10 cellular contexts compared by ENCODE assay signal in the genomic region with DNA sequence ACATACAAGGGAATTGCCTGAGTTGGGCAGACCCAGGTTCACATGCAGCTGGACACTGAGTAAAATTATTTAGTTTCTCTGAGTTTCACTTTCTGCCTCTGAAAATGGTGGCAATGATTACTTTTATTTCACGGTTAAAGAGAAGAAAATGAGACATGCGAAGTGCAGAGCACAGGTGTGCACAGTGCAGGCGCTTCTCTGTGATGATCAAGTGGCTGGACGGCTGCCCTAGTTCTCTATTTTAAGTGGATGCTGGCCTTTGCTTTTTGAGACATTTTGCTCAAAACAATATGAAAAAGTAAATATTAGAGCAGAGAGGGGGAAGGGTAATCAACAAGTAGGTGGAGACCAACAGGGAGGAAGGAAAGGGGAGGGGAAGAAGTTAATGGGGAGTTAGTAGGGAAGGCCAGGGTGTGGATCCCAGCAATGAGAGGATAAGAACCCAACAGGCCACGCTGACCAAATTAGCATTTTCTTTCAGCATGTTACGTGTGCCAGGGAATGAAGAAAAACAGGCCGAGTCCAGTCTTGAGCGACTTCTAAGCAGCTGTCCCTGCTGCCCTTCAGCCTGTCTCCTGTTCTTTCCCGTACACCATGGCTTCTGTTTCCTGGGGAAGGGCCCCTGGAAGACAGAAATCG. TPM values are rescaled to one million over a fixed set of nuclear protein-coding genes. Genes with fewer than 3 reads are reported as not detected.
DNase-seq lines count a peak whose midpoint lies in the region; ATAC-seq and TF ChIP-seq lines count a peak whose summit lies in the region.
"Had no signal": no experiment of that assay in that cellular context is flagged by ENCODE, and none has a peak within 500 bp of the region (broad histone marks: within the 10 kb centered on the region; RNA-seq: fewer than 3 reads in every experiment).

No MANE protein-coding gene starts in this region.

- H3K4me3 ChIP-seq in GM23338 (no peak overlapping the region), duodenal mucosa (ENCODE audit: low read depth in 1 of 2, low read length in 2 of 2) (peak overlapping the region; percentile 3 to 30), right lobe of liver (no peak overlapping the region), smooth muscle cell (peak overlapping the region; percentile 10)

- peaks cover 14% of the 10 kb centered on the region for H3K4me1 ChIP-seq in GM23338 (ENCODE audit: insufficient read depth)
- peaks cover 43 to 48% of the 10 kb centered on the region in 2 donors for H3K4me1 ChIP-seq in duodenal mucosa (ENCODE audit: control insufficient read depth in 1 of 2, insufficient read depth in 2 of 2, low read length in 2 of 2)
- H3K4me1 ChIP-seq in right lobe of liver = peaks cover 0 to 36% (median 8%) of the 10 kb centered on the region in 4 donors
- H3K4me1 ChIP-seq in smooth muscle cell (ENCODE audit: low read depth) = peaks cover 11% of the 10 kb centered on the region

- H3K27ac ChIP-seq in GM23338 (ENCODE audit: low read depth) = peak overlapping the region; percentile 23; the same call in 1 of the 2 replicates
- no peak overlapping the region for H3K27ac ChIP-seq in duodenal mucosa (ENCODE audit: low read depth, low read length)
- peak overlapping the region; percentile 33 to 58 (median 41) for H3K27ac ChIP-seq in right lobe of liver
- peak overlapping the region; percentile 80 for H3K27ac ChIP-seq in smooth muscle cell (ENCODE audit: low read depth)

- peaks cover 17% of the 10 kb centered on the region for H3K4me1 Mint-ChIP-seq in GM23338

- TF ChIP-seq CTCF in GM23338 (conservative IDR thresholded peaks at IDR 0.05; ENCODE audit: low read depth in 2 of 2) (no peak), right lobe of liver (IDR thresholded peaks at IDR 0.05) (no peak), smooth muscle cell (IDR thresholded peaks at IDR 0.05; ENCODE audit: borderline replicate concordance, insufficient read depth, poor library complexity, severe bottlenecking) (no peak)

- H3K36me3 ChIP-seq in GM23338 (ENCODE audit: insufficient read depth) (no peaks in the 10 kb centered on the region), duodenal mucosa (ENCODE audit: control insufficient read depth in 1 of 2, insufficient read depth in 2 of 2, low read length in 2 of 2) (no peaks in the 10 kb centered on the region), right lobe of liver (no peaks in the 10 kb centered on the region), smooth muscle cell (ENCODE audit: low read depth) (no peaks in the 10 kb centered on the region)

- H3K9me3 ChIP-seq in duodenal mucosa (ENCODE audit: control insufficient read depth in 1 of 2, low read length in 2 of 2) (no peaks in the 10 kb centered on the region), right lobe of liver (no peaks in the 10 kb centered on the region), smooth muscle cell (replicated peaks; ENCODE audit: low read depth) (no peaks in the 10 kb centered on the region)

- H3K36me3 Mint-ChIP-seq in GM23338 (ENCODE audit: low read depth) = 0 out of 3 replicates have a peak, but pooled peaks cover 2% of the 10 kb centered on the region

- DNase-seq in GM23338 (ENCODE audit: low spot score) (peak; percentile 60), right lobe of liver (no peak), smooth muscle cell (lab: John Stamatoyannopoulos, UW; ENCODE audit: unreplicated experiment) (no peak), COLO829 (ENCODE audit: low spot score) (no peak), NCI-H526 (lab: John Stamatoyannopoulos, UW) (no peak), NCI-H82 (lab: John Stamatoyannopoulos, UW) (no peak)
- DNase-seq in activated T-cell treated with anti-CD3 and anti-CD28 coated beads, Interleukin-2, amount 50 U/mL, for 48 hours = no peak
- DNase-seq: activated gamma-delta T cell treated with Interleukin-2 at 50 U/mL for 16 hours, COR-L47 had no signal

- H2AFZ ChIP-seq in GM23338 = no peak overlapping the region
- peak overlapping the region; percentile 40 for H2AFZ ChIP-seq in smooth muscle cell (ENCODE audit: low read depth)

- H4K20me1 ChIP-seq in GM23338 (replicated peaks; ENCODE audit: insufficient read depth) (peaks cover 3% of the 10 kb centered on the region; the same call in 1 of the 2 replicates), smooth muscle cell (ENCODE audit: low read depth) (peaks cover 72% of the 10 kb centered on the region)

- intact Hi-C loops in right lobe of liver (cut with DNase I) = no loop called here

- peak overlapping the region; percentile 63; the same call in 1 of the 2 replicates for H3K4me2 ChIP-seq in GM23338
- peak overlapping the region; percentile 71 for H3K4me2 ChIP-seq in smooth muscle cell

- H3K9ac ChIP-seq in duodenal mucosa (ENCODE audit: low read depth in 1 of 2, low read length in 2 of 2) = no peak overlapping the region
- H3K9ac ChIP-seq in smooth muscle cell (ENCODE audit: low read depth) = peak overlapping the region; percentile 27

- ATAC-seq in GM23338 (peak; percentile 72), right lobe of liver (peak; percentile 43 to 52 (median 47))

- no peaks in the 10 kb centered on the region for H3F3A ChIP-seq in GM23338 (replicated peaks; ENCODE audit: low read depth)
- H3F3A ChIP-seq in smooth muscle cell (ENCODE audit: low read depth) = peaks cover 5% of the 10 kb centered on the region

- no peak overlapping the region for H3K4me3 Mint-ChIP-seq in GM23338

- peaks cover 3% of the 10 kb centered on the region for H3K27me3 Mint-ChIP-seq in GM23338 (ENCODE audit: insufficient read depth, low read depth, poor library complexity)

- H3K79me2 ChIP-seq in GM23338 (replicated peaks; ENCODE audit: insufficient read depth) = peaks cover 96% of the 10 kb centered on the region
- peaks cover 75% of the 10 kb centered on the region for H3K79me2 ChIP-seq in smooth muscle cell (ENCODE audit: low read depth)

- H3K27me3 ChIP-seq in GM23338 (ENCODE audit: insufficient read depth) (no peaks in the 10 kb centered on the region), duodenal mucosa (ENCODE audit: control insufficient read depth in 1 of 2, insufficient read depth in 2 of 2, low read length in 2 of 2) (no peaks in the 10 kb centered on the region), right lobe of liver (no peaks in the 10 kb centered on the region), smooth muscle cell (ENCODE audit: low read depth) (no peaks in the 10 kb centered on the region)

- H3K9me2 ChIP-seq in GM23338 (ENCODE audit: insufficient read depth) = no peaks in the 10 kb centered on the region

- 68% methylated on average over 10 of the region's 10 CpGs for WGBS in right lobe of liver (ENCODE audit: insufficient coverage, low coverage, low lambda C conversion rate, missing lambda C conversion rate)
- 48% methylated on average over 10 of the region's 10 CpGs for WGBS in smooth muscle cell (ENCODE audit: low lambda C conversion rate)

- H3K27ac Mint-ChIP-seq in GM23338 = peak overlapping the region; percentile 94

- no peak for TF ChIP-seq POLR2A in right lobe of liver (IDR thresholded peaks at IDR 0.05)

- H3K9me3 Mint-ChIP-seq in GM23338 = no peaks in the 10 kb centered on the region

TF ChIP-seq in GM23338, 12 proteins besides CTCF, POLR2A, EP300 and RAD21 (continues in another document):
- TF ChIP-seq EZH2 (IDR thresholded peaks at IDR 0.05; ENCODE audit: low read depth, unreplicated experiment) (no peak), JUNB (IDR thresholded peaks at IDR 0.05; ENCODE audit: unreplicated experiment) (no peak), STAT1 (IDR thresholded peaks at IDR 0.05; ENCODE audit: unreplicated experiment) (no peak), CREB1 (CRISPR knock-in tag; IDR thresholded peaks at IDR 0.05; ENCODE audit: low read depth) (no peak), POLR2AphosphoS5 (IDR thresholded peaks at IDR 0.05; ENCODE audit: low read depth) (no peak), NANOG (IDR thresholded peaks at IDR 0.05; ENCODE audit: borderline replicate concordance) (no peak), ZNF331 (CRISPR knock-in tag; IDR thresholded peaks at IDR 0.05; ENCODE audit: low read depth) (no peak)
- TF ChIP-seq, protein P1, sequence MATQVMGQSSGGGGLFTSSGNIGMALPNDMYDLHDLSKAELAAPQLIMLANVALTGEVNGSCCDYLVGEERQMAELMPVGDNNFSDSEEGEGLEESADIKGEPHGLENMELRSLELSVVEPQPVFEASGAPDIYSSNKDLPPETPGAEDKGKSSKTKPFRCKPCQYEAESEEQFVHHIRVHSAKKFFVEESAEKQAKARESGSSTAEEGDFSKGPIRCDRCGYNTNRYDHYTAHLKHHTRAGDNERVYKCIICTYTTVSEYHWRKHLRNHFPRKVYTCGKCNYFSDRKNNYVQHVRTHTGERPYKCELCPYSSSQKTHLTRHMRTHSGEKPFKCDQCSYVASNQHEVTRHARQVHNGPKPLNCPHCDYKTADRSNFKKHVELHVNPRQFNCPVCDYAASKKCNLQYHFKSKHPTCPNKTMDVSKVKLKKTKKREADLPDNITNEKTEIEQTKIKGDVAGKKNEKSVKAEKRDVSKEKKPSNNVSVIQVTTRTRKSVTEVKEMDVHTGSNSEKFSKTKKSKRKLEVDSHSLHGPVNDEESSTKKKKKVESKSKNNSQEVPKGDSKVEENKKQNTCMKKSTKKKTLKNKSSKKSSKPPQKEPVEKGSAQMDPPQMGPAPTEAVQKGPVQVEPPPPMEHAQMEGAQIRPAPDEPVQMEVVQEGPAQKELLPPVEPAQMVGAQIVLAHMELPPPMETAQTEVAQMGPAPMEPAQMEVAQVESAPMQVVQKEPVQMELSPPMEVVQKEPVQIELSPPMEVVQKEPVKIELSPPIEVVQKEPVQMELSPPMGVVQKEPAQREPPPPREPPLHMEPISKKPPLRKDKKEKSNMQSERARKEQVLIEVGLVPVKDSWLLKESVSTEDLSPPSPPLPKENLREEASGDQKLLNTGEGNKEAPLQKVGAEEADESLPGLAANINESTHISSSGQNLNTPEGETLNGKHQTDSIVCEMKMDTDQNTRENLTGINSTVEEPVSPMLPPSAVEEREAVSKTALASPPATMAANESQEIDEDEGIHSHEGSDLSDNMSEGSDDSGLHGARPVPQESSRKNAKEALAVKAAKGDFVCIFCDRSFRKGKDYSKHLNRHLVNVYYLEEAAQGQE (IDR thresholded peaks at IDR 0.05; ENCODE audit: unreplicated experiment) = no peak
- TF ChIP-seq, protein P2, sequence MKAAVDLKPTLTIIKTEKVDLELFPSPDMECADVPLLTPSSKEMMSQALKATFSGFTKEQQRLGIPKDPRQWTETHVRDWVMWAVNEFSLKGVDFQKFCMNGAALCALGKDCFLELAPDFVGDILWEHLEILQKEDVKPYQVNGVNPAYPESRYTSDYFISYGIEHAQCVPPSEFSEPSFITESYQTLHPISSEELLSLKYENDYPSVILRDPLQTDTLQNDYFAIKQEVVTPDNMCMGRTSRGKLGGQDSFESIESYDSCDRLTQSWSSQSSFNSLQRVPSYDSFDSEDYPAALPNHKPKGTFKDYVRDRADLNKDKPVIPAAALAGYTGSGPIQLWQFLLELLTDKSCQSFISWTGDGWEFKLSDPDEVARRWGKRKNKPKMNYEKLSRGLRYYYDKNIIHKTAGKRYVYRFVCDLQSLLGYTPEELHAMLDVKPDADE (IDR thresholded peaks at IDR 0.05) = no peak

RNA-seq across cellular contexts. Expression of a gene that starts 16.1 kb away (rescaled TPM):
- 23.7 and 33.0 TPM in 2 replicates for total RNA-seq in GM23338 (2014; rRNA removed; shearing (Covaris generic))
- polyA plus RNA-seq in GM23338 (2016; fragmentation: Nextera tagmentation; extraction: Ambion mirVana) (4.7 and 5.3 TPM in 2 replicates), smooth muscle cell (3.5 and 4.7 TPM in 2 replicates)
- total RNA-seq in right lobe of liver (10 to 100 TPM; 14.1 to 35.3 (median 19.4) TPM), smooth muscle cell (16.7 and 17.5 TPM in 2 replicates)

Comparison
In these comparisons a context has a peak if more than half of its experiments do, and no peak if none do; other contexts are left out.
1. H3K4me3 ChIP-seq: peak in duodenal mucosa (2 of 2) and smooth muscle cell (single experiment); none in GM23338 (single experiment) and right lobe of liver (0 of 3).